9 cellular contexts compared by ENCODE assay signal in genomic region chr1:221777434-221778072, GRCh38. TPM values are rescaled to one million over a fixed set of nuclear protein-coding genes. Genes with fewer than 3 reads are reported as not detected.
A peak's percentile ranks its signal among the peaks of the same experiment; 100 is the strongest.
DNase-seq lines count a peak whose midpoint lies in the region; ATAC-seq lines count a peak whose summit lies in the region.
"Had no signal": no experiment of that assay in that cellular context is flagged by ENCODE, and none has a peak within 500 bp of the region (broad histone marks: within the 10 kb centered on the region; RNA-seq: fewer than 3 reads in every experiment).

No MANE protein-coding gene starts in this region.

- H3K27me3 Mint-ChIP-seq in natural killer cell treated with Interleukin-12 subunit alpha and Interleukin-12 subunit beta and Interleukin-15 and Interleukin-18, amount 100 ng/mL, for 72 hours: no peaks in the 10 kb centered on the region

- DNase-seq in SKM-1 treated with dmso at 0.1 percent for 144 hours (lab: John Stamatoyannopoulos, UW; ENCODE audit: unreplicated experiment) (peak; percentile 63), NCI-H69 (lab: John Stamatoyannopoulos, UW) (no peak), NCI-H446 (lab: John Stamatoyannopoulos, UW) (no peak), foreskin melanocyte (no peak), NCI-H1105 treated with DMSO at 0.1 percent for 48 hours (lab: John Stamatoyannopoulos, UW) (no peak)
- peak; percentile 86 for DNase-seq in natural killer cell treated with Interleukin-12 subunit alpha and Interleukin-12 subunit beta and Interleukin-15 and Interleukin-18, amount 100 ng/mL, for 72 hours (ENCODE audit: low spot score)

- H3K9me3 Mint-ChIP-seq in natural killer cell treated with Interleukin-12 subunit alpha and Interleukin-12 subunit beta and Interleukin-15 and Interleukin-18, amount 100 ng/mL, for 72 hours: no peaks in the 10 kb centered on the region

- ATAC-seq in GM18907 (IDR thresholded peaks at IDR 0.05; ENCODE audit: unreplicated experiment) (peak; percentile 75), HG02885 (IDR thresholded peaks at IDR 0.05; ENCODE audit: poor library complexity, unreplicated experiment) (peak; percentile 72)
- peak; percentile 88 for ATAC-seq in natural killer cell treated with Interleukin-12 subunit alpha and Interleukin-12 subunit beta and Interleukin-15 and Interleukin-18, amount 100 ng/mL, for 72 hours
- ATAC-seq: Panc1 had no signal

- no peaks in the 10 kb centered on the region for H3K36me3 Mint-ChIP-seq in natural killer cell treated with Interleukin-12 subunit alpha and Interleukin-12 subunit beta and Interleukin-15 and Interleukin-18, amount 100 ng/mL, for 72 hours

- H3K4me1 Mint-ChIP-seq in natural killer cell treated with Interleukin-12 subunit alpha and Interleukin-12 subunit beta and Interleukin-15 and Interleukin-18, amount 100 ng/mL, for 72 hours (ENCODE audit: low read depth in 2 of 2): peaks cover 79 to 82% of the 10 kb centered on the region in 2 donors

- peak overlapping the region; percentile 64 for H3K4me3 Mint-ChIP-seq in natural killer cell treated with Interleukin-12 subunit alpha and Interleukin-12 subunit beta and Interleukin-15 and Interleukin-18, amount 100 ng/mL, for 72 hours

- H3K27ac Mint-ChIP-seq in natural killer cell treated with Interleukin-12 subunit alpha and Interleukin-12 subunit beta and Interleukin-15 and Interleukin-18, amount 100 ng/mL, for 72 hours: peak overlapping the region; percentile 75 to 99

RNA-seq across cellular contexts. Expression of gene DUSP10, which starts 35.7 kb away (rescaled TPM):
- total RNA-seq in natural killer cell treated with Interleukin-12 subunit alpha and Interleukin-12 subunit beta and Interleukin-15 and Interleukin-18, amount 100 ng/mL, for 72 hours: 10 to 100 TPM; 43.3 to 85.2 TPM

Comparison
In these comparisons a context has a peak if more than half of its experiments do, and no peak if none do; other contexts are left out.
1. DNase-seq: peak in SKM-1 treated with dmso at 0.1 percent for 144 hours (single experiment) and natural killer cell treated with Interleukin-12 subunit alpha and Interleukin-12 subunit beta and Interleukin-15 and Interleukin-18, amount 100 ng/mL, for 72 hours (single experiment); none in NCI-H69 (single experiment), NCI-H446 (0 of 2), foreskin melanocyte (single experiment) and NCI-H1105 treated with DMSO at 0.1 percent for 48 hours (single experiment).
2. Peak in every context shown above with its lines, with median percentiles within 50 percentile points of each other: ATAC-seq.